In the genomic region with DNA sequence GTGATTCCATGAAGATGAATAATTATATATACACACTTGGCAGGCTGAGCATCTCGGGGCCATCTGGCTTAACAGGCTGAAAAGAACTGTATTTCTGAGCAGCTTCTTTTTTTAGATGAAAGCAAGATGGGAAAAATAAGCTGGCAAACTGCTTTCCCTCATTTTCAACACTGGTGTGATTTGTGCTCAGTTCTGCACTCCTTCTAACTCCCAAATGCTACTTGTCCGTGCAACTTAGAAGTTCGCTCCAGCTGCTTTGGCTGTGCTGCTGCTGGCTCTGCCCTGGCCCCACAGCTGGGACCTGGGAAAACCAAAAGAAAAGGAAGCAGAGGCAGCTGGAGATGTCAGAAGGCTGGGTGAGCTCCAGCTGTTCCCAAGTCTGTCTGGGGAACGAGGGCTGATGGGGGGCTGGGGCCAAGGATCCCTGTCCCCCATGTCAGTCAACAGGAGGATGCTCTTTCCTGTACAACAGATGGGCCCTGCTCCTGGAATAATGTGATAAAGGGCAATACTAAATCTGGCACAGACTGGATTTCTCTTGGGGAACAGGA, we compare ENCODE assay signal across 14 cellular contexts. TPM values are rescaled to one million over a fixed set of nuclear protein-coding genes. Genes with fewer than 3 reads are reported as not detected.
DNase-seq lines count a peak whose midpoint lies in the region; ATAC-seq and TF ChIP-seq lines count a peak whose summit lies in the region.
"Had no signal": no experiment of that assay in that cellular context is flagged by ENCODE, and none has a peak within 500 bp of the region (broad histone marks: within the 10 kb centered on the region; RNA-seq: fewer than 3 reads in every experiment).

No MANE protein-coding gene starts in this region.

- TF ChIP-seq EP300 in sigmoid colon (IDR thresholded peaks at IDR 0.05) = no peak

- TF ChIP-seq POLR2A in heart left ventricle (IDR thresholded peaks at IDR 0.05) = no peak
- TF ChIP-seq POLR2A in sigmoid colon (IDR thresholded peaks at IDR 0.05) = no peak

- ATAC-seq in heart left ventricle = peak; percentile 79 to 91 (median 90)
- ATAC-seq in HG03442 (IDR thresholded peaks at IDR 0.05; ENCODE audit: unreplicated experiment) = no peak
- ATAC-seq in HG03025 (IDR thresholded peaks at IDR 0.05; ENCODE audit: low FRiP score, unreplicated experiment) = no peak
- no peak for ATAC-seq in HG03571 (IDR thresholded peaks at IDR 0.05; ENCODE audit: unreplicated experiment)
- ATAC-seq: body of pancreas had no signal

- 59 to 74% (median 63%) methylated on average over 4 of the region's 4 CpGs for WGBS in heart left ventricle, 4 donors
- 68 to 74% methylated on average over 4 of the region's 4 CpGs for whole genome bisulfite sequencing in sigmoid colon, 2 donors

- DNase-seq in GM04504 (ENCODE audit: low read depth) (peak; percentile 41), heart left ventricle (peak; percentile 58 to 74 (median 66)), sigmoid colon (peak; percentile 83), ecto neural progenitor cell (ENCODE audit: low spot score) (no peak)
- DNase-seq: activated CD4-positive, alpha-beta T cell treated with anti-CD3 and anti-CD28 coated beads, Interleukin-2, amount 10 ng/mL, durations not matched to agents 7 days and 5 days; body of pancreas; CD4-positive, alpha-beta memory T cell; NCI-H1436 treated with DMSO at 0.1 percent for 48 hours; stimulated activated CD4-positive, alpha-beta T cell treated with anti-CD3 and anti-CD28 coated beads, Interleukin-4, amount 100 ng/mL, for 4 hours had no signal

- intact Hi-C loops in heart left ventricle (cut with DNase I) (loop anchor here in 1 of 10 donors (1.0 kb wide), 1 partner anchor 32 kb away; no protein-coding TSS in a partner anchor), sigmoid colon (cut with DNase I) (no loop called here)

- H3K9me3 ChIP-seq in heart left ventricle (no peaks in the 10 kb centered on the region), sigmoid colon (no peaks in the 10 kb centered on the region)
- H3K9me3 ChIP-seq: body of pancreas, prostate gland had no signal

- peaks cover 0 to 6% (median 0%) of the 10 kb centered on the region in 9 donors for H3K36me3 ChIP-seq in heart left ventricle
- peaks cover 0 to 1% (median 0%) of the 10 kb centered on the region in 4 donors for H3K36me3 ChIP-seq in sigmoid colon
- H3K36me3 ChIP-seq: prostate gland had no signal

- TF ChIP-seq CTCF in WI38 (IDR thresholded peaks at IDR 0.05; ENCODE audit: low read depth, low read length) = no peak
- TF ChIP-seq CTCF in heart left ventricle (IDR thresholded peaks at IDR 0.05) = no peak
- TF ChIP-seq CTCF in sigmoid colon (IDR thresholded peaks at IDR 0.05) = no peak

- H3K4me3 ChIP-seq in WI38 (ENCODE audit: low read depth, low read length) = peak overlapping the region; percentile 8; the same call in 1 of the 2 replicates
- no peak overlapping the region for H3K4me3 ChIP-seq in heart left ventricle
- H3K4me3 ChIP-seq in sigmoid colon = no peak overlapping the region
- H3K4me3 ChIP-seq: body of pancreas, prostate gland had no signal

- H3K27ac ChIP-seq in heart left ventricle = no peak overlapping the region
- H3K27ac ChIP-seq in sigmoid colon = peak overlapping the region in 2 of 4 donors; percentile 45 to 54
- H3K27ac ChIP-seq: body of pancreas, prostate gland had no signal

- H3K27me3 ChIP-seq in heart left ventricle (no peaks in the 10 kb centered on the region), sigmoid colon (no peaks in the 10 kb centered on the region)
- H3K27me3 ChIP-seq: body of pancreas had no signal

- H3K4me1 ChIP-seq in heart left ventricle (peaks cover 0 to 7% (median 0%) of the 10 kb centered on the region in 12 donors), sigmoid colon (peaks cover 0 to 17% (median 13%) of the 10 kb centered on the region in 4 donors)
- H3K4me1 ChIP-seq: body of pancreas, prostate gland had no signal

RNA-seq across cellular contexts. Expression of a gene that starts 44.9 kb away (rescaled TPM):
- total RNA-seq in heart left ventricle = 10 to 100 TPM in 4 of 9 donors, 1 to 10 TPM in 5; 5.8 to 18.6 (median 9.7) TPM
- polyA plus RNA-seq in heart left ventricle = 1 to 10 TPM; 5.9 to 7.6 TPM
- 10 to 100 TPM in 2 of 4 donors, 1 to 10 TPM in 2; 6.7 to 12.2 (median 9.8) TPM for total RNA-seq in sigmoid colon
- 10 to 100 TPM; 19.2 to 36.1 (median 19.3) TPM for polyA plus RNA-seq in sigmoid colon

RNA-seq across cellular contexts. Expression of a gene that starts 46.7 kb away (rescaled TPM):
- total RNA-seq in heart left ventricle (10 to 100 TPM; 21.1 to 95.2 (median 46.4) TPM), sigmoid colon (10 to 100 TPM; 30.7 to 37.5 (median 36.3) TPM)
- polyA plus RNA-seq in heart left ventricle (10 to 100 TPM; 38.3 to 63.2 TPM), sigmoid colon (100 to 1,000 TPM in 1 of 3 donors, 10 to 100 TPM in 2; 61.3 to 175 (median 97.1) TPM)

Comparison
In these comparisons a context has a peak if more than half of its experiments do, and no peak if none do; other contexts are left out.
1. ATAC-seq: peak in heart left ventricle (4 of 4); none in HG03442 (single experiment), HG03025 (single experiment) and HG03571 (single experiment).